Comparison of ENCODE assay signal across 23 cellular contexts in genomic region chr4:166777760-166778159, GRCh38.
"Had no signal": no experiment of that assay in that cellular context is flagged by ENCODE, and none has a peak within 500 bp of the region (broad histone marks: within the 10 kb centered on the region; RNA-seq: fewer than 3 reads in every experiment).

No MANE protein-coding gene starts in this region.

- ATAC-seq: activated CD4-positive, CD25-positive, alpha-beta regulatory T cell treated with anti-CD3 and anti-CD28 coated beads, Interleukin-2, amount 50 U/mL, for 24 hours; activated CD8-positive, alpha-beta T cell treated with anti-CD3 and anti-CD28 coated beads for 36 hours; activated naive CD4-positive, alpha-beta T cell treated with anti-CD3 and anti-CD28 coated beads, Interleukin-2, amount 50 U/mL, for 72 hours; activated naive CD8-positive, alpha-beta T cell treated with anti-CD3 and anti-CD28 coated beads, Interleukin-2, amount 50 U/mL, for 24 hours; body of pancreas; PC-3 had no signal

- DNase-seq: activated CD4-positive, alpha-beta T cell treated with anti-CD3 and anti-CD28 coated beads for 4 hours; activated CD8-positive, alpha-beta memory T cell treated with anti-CD3 and anti-CD28 coated beads, Interleukin-2, amount 50 U/mL, for 4 hours; activated CD8-positive, alpha-beta T cell treated with anti-CD3 and anti-CD28 coated beads for 36 hours; activated effector memory CD4-positive, alpha-beta T cell treated with Interleukin-2 at 50 U/mL for 16 hours; activated naive CD4-positive, alpha-beta T cell; activated naive CD8-positive, alpha-beta T cell treated with anti-CD3 and anti-CD28 coated beads, Interleukin-2, amount 50 U/mL, for 24 hours; activated T-cell treated with anti-CD3 and anti-CD28 coated beads, Interleukin-2, amount 50 U/mL, for 1 hour; amniotic stem cell; body of pancreas; central memory CD4-positive, alpha-beta T cell; NCI-H1092; NCI-H1417; NCI-H1694; NCI-H2029; NCI-H2107; NCI-H345; NCI-H510A; NCI-H69; PC-3; SHP77 treated with DMSO at 0.1 percent for 48 hours had no signal

- FAIRE-seq: bronchial epithelial cell had no signal
